In the genomic region with DNA sequence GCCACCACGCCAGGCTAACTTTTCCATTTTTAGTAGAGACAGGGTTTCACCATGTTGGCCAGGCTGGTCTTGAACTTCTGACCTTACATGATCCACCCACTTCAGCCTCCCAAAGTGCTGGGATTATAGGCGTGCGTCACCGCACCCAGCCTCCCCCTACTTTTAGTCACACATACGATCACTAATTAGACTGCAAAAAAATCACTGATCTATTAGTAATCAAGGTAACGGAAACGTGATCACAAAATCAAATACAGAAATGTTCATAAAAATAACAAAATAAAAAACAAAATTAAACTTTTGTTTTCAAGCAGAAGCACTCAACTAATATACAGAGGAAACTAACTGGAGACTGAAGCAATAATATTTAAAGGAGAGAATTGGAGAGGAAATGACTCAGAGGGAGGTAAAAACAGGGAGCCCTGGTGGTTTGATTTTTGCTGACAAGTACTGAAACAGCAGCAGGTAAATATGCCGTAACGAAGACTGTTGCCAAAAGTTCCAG, we compare ENCODE assay signal across 14 cellular contexts. TPM values are rescaled to one million over a fixed set of nuclear protein-coding genes. Genes with fewer than 3 reads are reported as not detected.
DNase-seq lines count a peak whose midpoint lies in the region; ATAC-seq and FAIRE-seq lines count a peak whose summit lies in the region.
"Had no signal": no experiment of that assay in that cellular context is flagged by ENCODE, and none has a peak within 500 bp of the region (broad histone marks: within the 10 kb centered on the region; RNA-seq: fewer than 3 reads in every experiment).

No MANE protein-coding gene starts in this region.

- no peak overlapping the region for H3K4me3 ChIP-seq in small intestine (ENCODE audit: low read depth in 1 of 2, low read length in 2 of 2)
- H3K4me3 ChIP-seq: thoracic aorta had no signal

- FAIRE-seq in small intestine (lab: Jason Lieb, UNC), result no peak
- FAIRE-seq: A204.1, endometrium had no signal

- H3K27ac ChIP-seq in small intestine (ENCODE audit: low read depth in 1 of 2, low read length in 1 of 2), result peak overlapping the region in 1 of 2 donors; percentile 54
- H3K27ac ChIP-seq: thoracic aorta had no signal

- H3K27me3 Mint-ChIP-seq in T-helper 17 cell, result no peaks in the 10 kb centered on the region

- peak; percentile 21 to 54 for DNase-seq in NOMO-1 (lab: John Stamatoyannopoulos, UW; ENCODE audit: unreplicated experiment in 2 of 2)
- no peak for DNase-seq in NOMO-1 treated with dmso at 0.1 percent for 144 hours (lab: John Stamatoyannopoulos, UW; ENCODE audit: unreplicated experiment)
- DNase-seq in T-helper 17 cell, result peak in 1 of 3 donors; percentile 15
- DNase-seq in amniotic epithelial cell (ENCODE audit: low read depth), result peak; percentile 39
- DNase-seq in small intestine, result peak; percentile 7
- DNase-seq in OCI-M2 (lab: John Stamatoyannopoulos, UW; ENCODE audit: unreplicated experiment), result no peak
- DNase-seq: left cardiac atrium, NCI-H2227 treated with DMSO at 0.1 percent for 48 hours had no signal

- H3K27me3 ChIP-seq in small intestine (ENCODE audit: control insufficient read depth in 2 of 2, insufficient read depth in 2 of 2, low read length in 2 of 2), result no peaks in the 10 kb centered on the region

- H3K9me3 ChIP-seq in T-helper 17 cell (ENCODE audit: control insufficient read depth, low read length, poor library complexity, severe bottlenecking) (no peaks in the 10 kb centered on the region), small intestine (ENCODE audit: control insufficient read depth, low read depth) (no peaks in the 10 kb centered on the region)
- H3K9me3 ChIP-seq: thoracic aorta had no signal

- peaks cover 0 to 2% of the 10 kb centered on the region in 2 donors for H3K4me1 ChIP-seq in small intestine (ENCODE audit: control insufficient read depth in 2 of 2, insufficient read depth in 1 of 2, low read depth in 1 of 2, low read length in 1 of 2)

- peak overlapping the region; percentile 98 for H3K27ac Mint-ChIP-seq in T-helper 17 cell

- H3K4me1 Mint-ChIP-seq in T-helper 17 cell, result peaks cover 37% of the 10 kb centered on the region

- H3K36me3 Mint-ChIP-seq in T-helper 17 cell (ENCODE audit: low read depth), result no peaks in the 10 kb centered on the region

- ATAC-seq in T-helper 17 cell (peak; percentile 22), HG02970 (IDR thresholded peaks at IDR 0.05; ENCODE audit: low FRiP score, unreplicated experiment) (no peak), GM19395 (IDR thresholded peaks at IDR 0.05; ENCODE audit: unreplicated experiment) (no peak)
- ATAC-seq: left cardiac atrium had no signal

- peaks cover 0 to 5% of the 10 kb centered on the region in 2 donors for H3K36me3 ChIP-seq in small intestine (ENCODE audit: control insufficient read depth in 2 of 2, insufficient read depth in 2 of 2, low read length in 2 of 2)

- peak overlapping the region; percentile 91 for H3K4me3 Mint-ChIP-seq in T-helper 17 cell

- 80 to 89% (median 88%) methylated on average over 9 of the region's 9 CpGs for WGBS in small intestine, 3 donors

RNA-seq across cellular contexts. Expression of a gene that starts 4.6 kb away (rescaled TPM):
- 10 to 100 TPM; 18.1 to 29.6 TPM for total RNA-seq in T-helper 17 cell
- polyA plus RNA-seq in small intestine, result 1 to 10 TPM; 5.4 to 8.9 (median 7.3) TPM

RNA-seq across cellular contexts. Expression of a gene that starts 4.7 kb away (rescaled TPM):
- 1 to 10 TPM; 4.9 to 8.3 TPM for total RNA-seq in T-helper 17 cell
- polyA plus RNA-seq in small intestine, result 1 to 10 TPM; 3.2 to 8.3 (median 4.9) TPM

RNA-seq across cellular contexts. Expression of a gene that starts 48.6 kb away (rescaled TPM):
- total RNA-seq in T-helper 17 cell, result not detected
- not detected for polyA plus RNA-seq in small intestine
- total RNA-seq: activated CD8-positive, alpha-beta memory T cell treated with anti-CD3 and anti-CD28 coated beads for 36 hours; thoracic aorta had no signal

Comparison
In these comparisons a context has a peak if more than half of its experiments do, and no peak if none do; other contexts are left out.
1. DNase-seq: peak in NOMO-1 (2 of 2), amniotic epithelial cell (single experiment) and small intestine (single experiment); none in NOMO-1 treated with dmso at 0.1 percent for 144 hours (single experiment) and OCI-M2 (single experiment).